23 cellular contexts compared by ENCODE assay signal in genomic region chr7:1007901-1008300, GRCh38. TPM values are rescaled to one million over a fixed set of nuclear protein-coding genes. Genes with fewer than 3 reads are reported as not detected.
DNase-seq lines count a peak whose midpoint lies in the region; ATAC-seq, FAIRE-seq and TF ChIP-seq lines count a peak whose summit lies in the region.
"Had no signal": no experiment of that assay in that cellular context is flagged by ENCODE, and none has a peak within 500 bp of the region (broad histone marks: within the 10 kb centered on the region; RNA-seq: fewer than 3 reads in every experiment).

No MANE protein-coding gene starts in this region.

- no peaks in the 10 kb centered on the region for H3K36me3 ChIP-seq in PC-3 (ENCODE audit: low read depth, low read length)

- H3K4me1 ChIP-seq in PC-3 (ENCODE audit: insufficient read depth, low read length) (no peaks in the 10 kb centered on the region), foreskin keratinocyte (no peaks in the 10 kb centered on the region)

- ATAC-seq in PC-3 (peak; percentile 46), foreskin keratinocyte (peak; percentile 45), GM19351 (IDR thresholded peaks at IDR 0.05; ENCODE audit: unreplicated experiment) (no peak), HG03432 (IDR thresholded peaks at IDR 0.05; ENCODE audit: unreplicated experiment) (no peak)
- ATAC-seq: SK-N-SH treated with all-trans-retinoic acid at 6 μM for 48 hours had no signal

- no peak overlapping the region for H3K9ac ChIP-seq in PC-3 (ENCODE audit: low read length)

- POLR2A ChIA-PET in PC-3 (lab: Charles Lee; ENCODE audit: unreplicated experiment) = no interaction called here

- no peaks in the 10 kb centered on the region for H3K9me3 ChIP-seq in PC-3 (ENCODE audit: low read length)

- no TSS peak for BruUV-seq in PC-3 (replicated peaks; lab: Mats Ljungman, UMichigan)

- no peak overlapping the region for H3K4me2 ChIP-seq in PC-3 (ENCODE audit: low read length)

- CTCF ChIA-PET in PC-3 (lab: Charles Lee) = no interaction called here

- H4K20me1 ChIP-seq in PC-3 (ENCODE audit: low read length) = no peaks in the 10 kb centered on the region

- H3K79me2 ChIP-seq in PC-3 (ENCODE audit: low read length) = no peaks in the 10 kb centered on the region

- no peak overlapping the region for H3K4me3 ChIP-seq in PC-3 (ENCODE audit: low read length)

- H3K27me3 ChIP-seq in PC-3 (ENCODE audit: low read length) = no peaks in the 10 kb centered on the region
- no peaks in the 10 kb centered on the region for H3K27me3 ChIP-seq in foreskin keratinocyte

- no peak overlapping the region for H3K27ac ChIP-seq in PC-3 (ENCODE audit: low read length)
- no peak overlapping the region for H3K27ac ChIP-seq in foreskin keratinocyte

- intact Hi-C loops in PC-3 (cut with micrococcal nuclease) = no loop called here

- no peak overlapping the region for H2AFZ ChIP-seq in PC-3 (ENCODE audit: low read length)

- H3F3A ChIP-seq in PC-3 (ENCODE audit: low read length, unreplicated experiment) = no peaks in the 10 kb centered on the region

- H3K9me2 ChIP-seq in PC-3 (replicated peaks; ENCODE audit: low read length) = no peaks in the 10 kb centered on the region

- DNase-seq in DMS53 (lab: John Stamatoyannopoulos, UW) (peak; percentile 39), DMS53 treated with DMSO at 0.1 percent for 48 hours (lab: John Stamatoyannopoulos, UW; ENCODE audit: unreplicated experiment) (no peak), PC-3 (no peak), foreskin keratinocyte (no peak), urothelium cell line (ENCODE audit: low spot score) (no peak)
- no peak for DNase-seq in stimulated activated CD4-positive, alpha-beta T cell treated with anti-CD3 and anti-CD28 coated beads, Interleukin-4, amount 100 ng/mL, for 1 hour
- DNase-seq: 8988T; CD8-positive, alpha-beta memory T cell; EL; H9; Kasumi-1; MM.1S; NCI-H1105; NCI-H1694; NCI-H446; NCI-H774; Right ventricle myocardium superior had no signal

- peak; percentile 63 for FAIRE-seq in urothelium cell line (lab: Jason Lieb, UNC)

- no peak for TF ChIP-seq CTCF in PC-3 (conservative IDR thresholded peaks at IDR 0.05; ENCODE audit: low read depth, low read length)
- TF ChIP-seq CTCF in foreskin keratinocyte (conservative IDR thresholded peaks at IDR 0.05) = no peak

RNA-seq across cellular contexts. Expression of gene CYP2W1, which starts 24.9 kb away (rescaled TPM):
- total RNA-seq in PC-3 (2014; rRNA removed) (not detected in 2 replicates), foreskin keratinocyte (not detected in 2 replicates)
- not detected in 2 replicates for polyA plus RNA-seq in foreskin keratinocyte
- total RNA-seq: CD8-positive, alpha-beta memory T cell; H9; HT1080; Right ventricle myocardium superior had no signal
- polyA plus RNA-seq: BJ; CD8-positive, alpha-beta memory T cell; IgD-negative memory B cell had no signal

RNA-seq across cellular contexts. Expression of gene COX19, which starts 32.6 kb away (rescaled TPM):
- total RNA-seq in PC-3 (2014; rRNA removed) (11.6 and 12.4 TPM in 2 replicates), foreskin keratinocyte (5.9 and 6.0 TPM in 2 replicates)
- polyA plus RNA-seq in foreskin keratinocyte = 5.6 and 6.1 TPM in 2 replicates

RNA-seq across cellular contexts. Expression of gene GPR146, which starts 36.4 kb away (rescaled TPM):
- total RNA-seq in PC-3 (2014; rRNA removed) (2.0 and 2.7 TPM in 2 replicates), foreskin keratinocyte (not detected in 2 replicates)
- polyA plus RNA-seq in foreskin keratinocyte = not detected in 2 replicates

RNA-seq across cellular contexts. Expression of gene ADAP1, which starts 53.4 kb away (rescaled TPM):
- total RNA-seq in PC-3 (2014; rRNA removed) (31.2 and 36.4 TPM in 2 replicates), foreskin keratinocyte (5.8 and 7.8 TPM in 2 replicates)
- polyA plus RNA-seq in foreskin keratinocyte = 5.1 and 6.9 TPM in 2 replicates

Comparison
In these comparisons a context has a peak if more than half of its experiments do, and no peak if none do; other contexts are left out.
1. ATAC-seq: peak in PC-3 (single experiment) and foreskin keratinocyte (single experiment); none in GM19351 (single experiment) and HG03432 (single experiment).